Comparison of ENCODE assay signal across 34 cellular contexts in the genomic region with DNA sequence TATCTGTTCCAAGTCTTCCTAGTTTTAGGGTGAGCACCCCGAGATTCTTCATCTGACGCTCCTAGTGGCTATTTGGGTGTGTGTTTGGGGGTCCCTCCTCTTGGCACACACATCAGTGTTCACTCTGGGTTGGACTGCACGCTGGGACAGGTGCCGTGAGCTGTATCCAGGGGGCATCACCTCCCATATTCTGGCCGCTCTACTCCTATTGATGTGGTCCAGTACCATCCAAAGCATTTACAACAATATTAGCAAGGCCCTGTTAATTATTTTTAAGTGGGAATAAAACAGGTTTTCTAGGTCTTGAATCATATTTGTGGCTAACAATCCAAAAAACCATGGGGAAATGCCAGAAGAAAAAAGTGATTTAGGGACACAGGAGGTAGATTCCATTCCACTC. TPM values are rescaled to one million over a fixed set of nuclear protein-coding genes. Genes with fewer than 3 reads are reported as not detected.
"Had no signal": no experiment of that assay in that cellular context is flagged by ENCODE, and none has a peak within 500 bp of the region (broad histone marks: within the 10 kb centered on the region; RNA-seq: fewer than 3 reads in every experiment).

No MANE protein-coding gene starts in this region.

- H3K27ac Mint-ChIP-seq: activated B cell treated with CpG ODN at 0.5 μM for 24 hours; activated CD4-positive, alpha-beta memory T cell treated with anti-CD3 and anti-CD28 coated beads for 36 hours; activated CD4-positive, alpha-beta T cell treated with anti-CD3 and anti-CD28 coated beads, Interleukin-2, amount 10 ng/mL, durations not matched to agents 24 days and 14 days; activated CD8-positive, alpha-beta memory T cell treated with anti-CD3 and anti-CD28 coated beads, Interleukin-2, amount 10 ng/mL, durations not matched to agents 7 days and 5 days; activated CD8-positive, alpha-beta T cell treated with anti-CD3 and anti-CD28 coated beads, Interleukin-2, amount 10 ng/mL, durations not matched to agents 7 days and 5 days; activated naive CD4-positive, alpha-beta T cell treated with anti-CD3 and anti-CD28 coated beads for 36 hours; activated naive CD8-positive, alpha-beta T cell; activated naive CD8-positive, alpha-beta T cell treated with anti-CD3 and anti-CD28 coated beads, Interleukin-2, amount 10 ng/mL, durations not matched to agents 7 days and 5 days; activated naive CD8-positive, alpha-beta T cell treated with anti-CD3 and anti-CD28 coated beads, Interleukin-2, amount 50 U/mL, for 24 hours; activated T-cell treated with anti-CD3 and anti-CD28 coated beads, Interleukin-2, amount 50 U/mL, for 24 hours; activated T-helper 2 cell treated with anti-CD3 and anti-CD28 coated beads, Interferon-gamma antibody, Interleukin-2, Interleukin-4, amounts not matched to agents 10 μg/mL and 5 μg/mL and 100 μg/mL, durations not matched to agents 14 hours and 24 hours and 36 hours; brain; T-helper 1 cell treated with Interleukin-12 subunit alpha and Interleukin-12 subunit beta and Interleukin-4 antibody, amounts not matched to agents 30 μg/mL and 1 μg/mL, for 36 hours; T-helper 2 cell treated with Interferon-gamma antibody and Interleukin-4, amounts not matched to agents 5 μg/mL and 100 μg/mL, for 36 hours had no signal

- H3K27me3 Mint-ChIP-seq: activated naive CD8-positive, alpha-beta T cell treated with anti-CD3 and anti-CD28 coated beads, Interleukin-2, amount 10 ng/mL, durations not matched to agents 7 days and 5 days had no signal

- H3K4me3 ChIP-seq: ascending aorta, cardiac muscle cell had no signal

- H3K9me3 ChIP-seq: ascending aorta had no signal

- H3K27me3 ChIP-seq: ascending aorta, cardiac muscle cell had no signal

- H3K4me1 Mint-ChIP-seq: activated CD4-positive, alpha-beta T cell treated with anti-CD3 and anti-CD28 coated beads, Interleukin-2, amount 10 ng/mL, durations not matched to agents 24 days and 14 days; activated CD8-positive, alpha-beta memory T cell treated with anti-CD3 and anti-CD28 coated beads, Interleukin-2, amount 10 ng/mL, durations not matched to agents 7 days and 5 days; activated naive CD8-positive, alpha-beta T cell treated with anti-CD3 and anti-CD28 coated beads, Interleukin-2, amount 10 ng/mL, durations not matched to agents 7 days and 5 days; activated naive CD8-positive, alpha-beta T cell treated with anti-CD3 and anti-CD28 coated beads, Interleukin-2, amount 50 U/mL, for 24 hours had no signal

- H3K4me3 Mint-ChIP-seq: activated B cell treated with CpG ODN at 0.5 μM for 24 hours; activated CD4-positive, alpha-beta memory T cell treated with anti-CD3 and anti-CD28 coated beads for 36 hours; activated CD4-positive, alpha-beta T cell treated with anti-CD3 and anti-CD28 coated beads, Interleukin-2, amount 10 ng/mL, durations not matched to agents 24 days and 14 days; activated CD8-positive, alpha-beta memory T cell treated with anti-CD3 and anti-CD28 coated beads, Interleukin-2, amount 10 ng/mL, durations not matched to agents 7 days and 5 days; activated CD8-positive, alpha-beta T cell treated with anti-CD3 and anti-CD28 coated beads, Interleukin-2, amount 10 ng/mL, durations not matched to agents 7 days and 5 days; activated naive CD4-positive, alpha-beta T cell treated with anti-CD3 and anti-CD28 coated beads for 36 hours; activated naive CD8-positive, alpha-beta T cell; activated naive CD8-positive, alpha-beta T cell treated with anti-CD3 and anti-CD28 coated beads, Interleukin-2, amount 10 ng/mL, durations not matched to agents 7 days and 5 days; activated naive CD8-positive, alpha-beta T cell treated with anti-CD3 and anti-CD28 coated beads, Interleukin-2, amount 50 U/mL, for 24 hours; activated T-cell treated with anti-CD3 and anti-CD28 coated beads, Interleukin-2, amount 50 U/mL, for 24 hours; brain; T-helper 1 cell treated with Interleukin-12 subunit alpha and Interleukin-12 subunit beta and Interleukin-4 antibody, amounts not matched to agents 30 μg/mL and 1 μg/mL, for 36 hours; T-helper 2 cell treated with Interferon-gamma antibody and Interleukin-4, amounts not matched to agents 5 μg/mL and 100 μg/mL, for 36 hours had no signal

- H3K9me3 Mint-ChIP-seq: activated B cell treated with CpG ODN at 0.5 μM for 24 hours; activated CD4-positive, alpha-beta memory T cell treated with anti-CD3 and anti-CD28 coated beads for 36 hours; activated CD4-positive, alpha-beta T cell treated with anti-CD3 and anti-CD28 coated beads, Interleukin-2, amount 10 ng/mL, durations not matched to agents 24 days and 14 days; activated naive CD4-positive, alpha-beta T cell treated with anti-CD3 and anti-CD28 coated beads for 36 hours; activated naive CD8-positive, alpha-beta T cell treated with anti-CD3 and anti-CD28 coated beads, Interleukin-2, amount 10 ng/mL, durations not matched to agents 7 days and 5 days; activated naive CD8-positive, alpha-beta T cell treated with anti-CD3 and anti-CD28 coated beads, Interleukin-2, amount 50 U/mL, for 24 hours; activated T-cell treated with anti-CD3 and anti-CD28 coated beads, Interleukin-2, amount 50 U/mL, for 24 hours; activated T-helper 2 cell treated with anti-CD3 and anti-CD28 coated beads, Interferon-gamma antibody, Interleukin-2, Interleukin-4, amounts not matched to agents 10 μg/mL and 5 μg/mL and 100 μg/mL, durations not matched to agents 14 hours and 24 hours and 36 hours; brain; T-helper 1 cell treated with Interleukin-12 subunit alpha and Interleukin-12 subunit beta and Interleukin-4 antibody, amounts not matched to agents 30 μg/mL and 1 μg/mL, for 36 hours; T-helper 2 cell treated with Interferon-gamma antibody and Interleukin-4, amounts not matched to agents 5 μg/mL and 100 μg/mL, for 36 hours had no signal

- H3K36me3 Mint-ChIP-seq: activated CD4-positive, alpha-beta memory T cell treated with anti-CD3 and anti-CD28 coated beads for 36 hours; activated CD8-positive, alpha-beta memory T cell treated with anti-CD3 and anti-CD28 coated beads, Interleukin-2, amount 10 ng/mL, durations not matched to agents 7 days and 5 days; activated naive CD8-positive, alpha-beta T cell; activated naive CD8-positive, alpha-beta T cell treated with anti-CD3 and anti-CD28 coated beads, Interleukin-2, amount 10 ng/mL, durations not matched to agents 7 days and 5 days; brain had no signal

- H3K36me3 ChIP-seq: ascending aorta, cardiac muscle cell had no signal

- H3K27ac ChIP-seq: cardiac muscle cell, VCaP had no signal

- DNase-seq: activated B cell treated with CpG ODN at 0.5 μM for 24 hours; activated CD4-positive, alpha-beta memory T cell treated with anti-CD3 and anti-CD28 coated beads for 36 hours; activated CD4-positive, alpha-beta T cell treated with anti-CD3 and anti-CD28 coated beads for 4 hours; activated CD4-positive, alpha-beta T cell treated with anti-CD3 and anti-CD28 coated beads, Interleukin-2, amount 10 ng/mL, durations not matched to agents 24 days and 14 days; activated CD4-positive, alpha-beta T cell treated with anti-CD3 and anti-CD28 coated beads, Interleukin-2, amount 50 U/mL, for 1 hour; activated CD4-positive, alpha-beta T cell treated with anti-CD3 and anti-CD28 coated beads, Interleukin-2, amount 50 U/mL, for 4 hours; activated CD4-positive, CD25-positive, alpha-beta regulatory T cell treated with anti-CD3 and anti-CD28 coated beads, Interleukin-2, amount 50 U/mL, for 72 hours; activated CD8-positive, alpha-beta memory T cell treated with anti-CD3 and anti-CD28 coated beads for 24 hours; activated CD8-positive, alpha-beta memory T cell treated with anti-CD3 and anti-CD28 coated beads, Interleukin-2, amount 10 ng/mL, durations not matched to agents 7 days and 5 days; activated CD8-positive, alpha-beta memory T cell treated with anti-CD3 and anti-CD28 coated beads, Interleukin-2, amount 50 U/mL, for 48 hours; activated CD8-positive, alpha-beta T cell treated with anti-CD3 and anti-CD28 coated beads, Interleukin-2, amount 10 ng/mL, durations not matched to agents 7 days and 5 days; activated effector memory CD4-positive, alpha-beta T cell treated with Interleukin-2 at 50 U/mL for 16 hours; activated gamma-delta T cell; activated naive CD4-positive, alpha-beta T cell treated with anti-CD3 and anti-CD28 coated beads for 36 hours; activated naive CD4-positive, alpha-beta T cell treated with anti-CD3 and anti-CD28 coated beads, Interleukin-2, amount 50 U/mL, for 16 hours; activated naive CD8-positive, alpha-beta T cell treated with anti-CD3 and anti-CD28 coated beads, Interleukin-2, amount 10 ng/mL, durations not matched to agents 7 days and 5 days; activated naive CD8-positive, alpha-beta T cell treated with anti-CD3 and anti-CD28 coated beads, Interleukin-2, amount 50 U/mL, for 24 hours; activated T-cell treated with anti-CD3 and anti-CD28 coated beads, Interleukin-2, amount 50 U/mL, for 24 hours; activated T-cell treated with anti-CD3 and anti-CD28 coated beads, Interleukin-2, amount 50 U/mL, for 48 hours; amygdala; anterior cingulate cortex; central memory CD4-positive, alpha-beta T cell; T-helper 1 cell; T-helper 2 cell; T-helper 9 cell had no signal

RNA-seq across cellular contexts. Expression of a gene that starts 26.4 kb away (rescaled TPM):
- total RNA-seq: activated B cell treated with CpG ODN at 0.5 μM for 24 hours; activated CD4-positive, alpha-beta memory T cell treated with anti-CD3 and anti-CD28 coated beads for 36 hours; activated CD4-positive, alpha-beta T cell treated with anti-CD3 and anti-CD28 coated beads, Interleukin-2, amount 10 ng/mL, durations not matched to agents 24 days and 14 days; activated CD8-positive, alpha-beta memory T cell treated with anti-CD3 and anti-CD28 coated beads, Interleukin-2, amount 10 ng/mL, durations not matched to agents 7 days and 5 days; activated CD8-positive, alpha-beta T cell treated with anti-CD3 and anti-CD28 coated beads, Interleukin-2, amount 10 ng/mL, durations not matched to agents 7 days and 5 days; activated naive CD4-positive, alpha-beta T cell treated with anti-CD3 and anti-CD28 coated beads for 36 hours; activated naive CD8-positive, alpha-beta T cell treated with anti-CD3 and anti-CD28 coated beads, Interleukin-2, amount 10 ng/mL, durations not matched to agents 7 days and 5 days; activated T-helper 2 cell treated with anti-CD3 and anti-CD28 coated beads, Interferon-gamma antibody, Interleukin-2, Interleukin-4, amounts not matched to agents 10 μg/mL and 5 μg/mL and 100 μg/mL, durations not matched to agents 14 hours and 24 hours and 36 hours; bronchial epithelial cell had no signal

RNA-seq across cellular contexts. Expression of a gene that starts 58.4 kb away (rescaled TPM):
- total RNA-seq: activated B cell treated with CpG ODN at 0.5 μM for 24 hours; activated CD4-positive, alpha-beta memory T cell treated with anti-CD3 and anti-CD28 coated beads for 36 hours; activated CD4-positive, alpha-beta T cell treated with anti-CD3 and anti-CD28 coated beads, Interleukin-2, amount 10 ng/mL, durations not matched to agents 24 days and 14 days; activated CD8-positive, alpha-beta memory T cell treated with anti-CD3 and anti-CD28 coated beads, Interleukin-2, amount 10 ng/mL, durations not matched to agents 7 days and 5 days; activated CD8-positive, alpha-beta T cell treated with anti-CD3 and anti-CD28 coated beads, Interleukin-2, amount 10 ng/mL, durations not matched to agents 7 days and 5 days; activated naive CD4-positive, alpha-beta T cell treated with anti-CD3 and anti-CD28 coated beads for 36 hours; activated naive CD8-positive, alpha-beta T cell treated with anti-CD3 and anti-CD28 coated beads, Interleukin-2, amount 10 ng/mL, durations not matched to agents 7 days and 5 days; activated T-helper 2 cell treated with anti-CD3 and anti-CD28 coated beads, Interferon-gamma antibody, Interleukin-2, Interleukin-4, amounts not matched to agents 10 μg/mL and 5 μg/mL and 100 μg/mL, durations not matched to agents 14 hours and 24 hours and 36 hours; cardiac muscle cell had no signal
